Comparison of ENCODE assay signal across 31 cellular contexts in the genomic region with DNA sequence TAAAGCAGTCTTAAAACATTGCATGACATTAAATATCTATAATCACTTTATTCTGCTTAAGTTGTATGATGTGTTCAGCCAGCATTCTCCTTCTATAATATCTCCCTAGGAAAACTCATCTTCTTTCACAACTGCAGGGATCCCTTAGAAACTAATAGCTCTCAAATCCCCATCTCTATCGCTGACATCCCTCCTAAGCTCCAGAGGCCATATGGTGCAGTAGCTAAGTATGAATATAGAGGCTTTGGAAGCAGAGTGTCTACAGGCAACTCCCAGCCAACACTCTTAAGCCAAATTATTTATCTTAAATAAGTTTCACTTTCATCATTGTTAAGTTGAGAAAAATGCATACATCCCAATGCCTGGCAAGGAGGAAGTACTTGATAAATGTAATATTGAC.
"Had no signal": no experiment of that assay in that cellular context is flagged by ENCODE, and none has a peak within 500 bp of the region (broad histone marks: within the 10 kb centered on the region; RNA-seq: fewer than 3 reads in every experiment).

No MANE protein-coding gene starts in this region.

- H3K36me3 ChIP-seq: adrenal gland, esophagus muscularis mucosa, gastrocnemius medialis, heart left ventricle had no signal

- DNase-seq: activated CD4-positive, alpha-beta memory T cell treated with anti-CD3 and anti-CD28 coated beads for 36 hours; activated CD4-positive, alpha-beta T cell treated with anti-CD3 and anti-CD28 coated beads for 36 hours; activated CD4-positive, alpha-beta T cell treated with anti-CD3 and anti-CD28 coated beads, Interleukin-2, amount 10 ng/mL, durations not matched to agents 24 days and 14 days; activated CD4-positive, CD25-positive, alpha-beta regulatory T cell; activated CD4-positive, CD25-positive, alpha-beta regulatory T cell treated with anti-CD3 and anti-CD28 coated beads, Interleukin-2, amount 50 U/mL, for 72 hours; activated CD8-positive, alpha-beta memory T cell treated with anti-CD3 and anti-CD28 coated beads, Interleukin-2, amount 10 ng/mL, durations not matched to agents 7 days and 5 days; activated CD8-positive, alpha-beta memory T cell treated with anti-CD3 and anti-CD28 coated beads, Interleukin-2, amount 50 U/mL, for 4 hours; activated CD8-positive, alpha-beta T cell treated with anti-CD3 and anti-CD28 coated beads, Interleukin-2, amount 10 ng/mL, durations not matched to agents 7 days and 5 days; activated effector memory CD4-positive, alpha-beta T cell treated with anti-CD3 and anti-CD28 coated beads, Interleukin-2, amount 50 U/mL, for 16 hours; activated naive CD4-positive, alpha-beta T cell treated with anti-CD3 and anti-CD28 coated beads for 36 hours; activated naive CD8-positive, alpha-beta T cell treated with anti-CD3 and anti-CD28 coated beads for 36 hours; activated naive CD8-positive, alpha-beta T cell treated with anti-CD3 and anti-CD28 coated beads, Interleukin-2, amount 50 U/mL, for 24 hours; activated T-cell treated with anti-CD3 and anti-CD28 coated beads, Interleukin-2, amount 50 U/mL, for 1 hour; activated T-cell treated with anti-CD3 and anti-CD28 coated beads, Interleukin-2, amount 50 U/mL, for 48 hours; adrenal gland; amygdala; aorta; body of pancreas; caudate nucleus; cortex of kidney; dermis blood vessel endothelial cell; effector CD4-positive, alpha-beta T cell; effector memory CD8-positive, alpha-beta T cell; erythroblast; foreskin keratinocyte; gastrocnemius medialis; glutamatergic neuron; heart left ventricle; hypothalamus; T1000 had no signal

- H3K27me3 ChIP-seq: adrenal gland, body of pancreas, esophagus muscularis mucosa, foreskin keratinocyte, gastrocnemius medialis, heart left ventricle had no signal

- H3K27ac ChIP-seq: adrenal gland, body of pancreas, esophagus muscularis mucosa, foreskin keratinocyte, gastrocnemius medialis, heart left ventricle had no signal

- H3K9me3 ChIP-seq: adrenal gland, body of pancreas, esophagus muscularis mucosa, gastrocnemius medialis, heart left ventricle had no signal

- H3K4me1 ChIP-seq: adrenal gland, body of pancreas, esophagus muscularis mucosa, foreskin keratinocyte, gastrocnemius medialis, heart left ventricle had no signal

- H3K4me3 ChIP-seq: adrenal gland, body of pancreas, esophagus muscularis mucosa, gastrocnemius medialis, heart left ventricle had no signal

- ATAC-seq: activated CD4-positive, alpha-beta T cell treated with anti-CD3 and anti-CD28 coated beads for 36 hours; activated CD8-positive, alpha-beta memory T cell treated with anti-CD3 and anti-CD28 coated beads, Interleukin-2, amount 10 ng/mL, durations not matched to agents 7 days and 5 days; activated CD8-positive, alpha-beta T cell treated with anti-CD3 and anti-CD28 coated beads, Interleukin-2, amount 10 ng/mL, durations not matched to agents 7 days and 5 days; activated naive CD8-positive, alpha-beta T cell treated with anti-CD3 and anti-CD28 coated beads, Interleukin-2, amount 50 U/mL, for 24 hours; body of pancreas; effector memory CD8-positive, alpha-beta T cell; foreskin keratinocyte; gastrocnemius medialis; heart left ventricle had no signal
